Comparison of ENCODE assay signal across 8 cellular contexts in the genomic region with DNA sequence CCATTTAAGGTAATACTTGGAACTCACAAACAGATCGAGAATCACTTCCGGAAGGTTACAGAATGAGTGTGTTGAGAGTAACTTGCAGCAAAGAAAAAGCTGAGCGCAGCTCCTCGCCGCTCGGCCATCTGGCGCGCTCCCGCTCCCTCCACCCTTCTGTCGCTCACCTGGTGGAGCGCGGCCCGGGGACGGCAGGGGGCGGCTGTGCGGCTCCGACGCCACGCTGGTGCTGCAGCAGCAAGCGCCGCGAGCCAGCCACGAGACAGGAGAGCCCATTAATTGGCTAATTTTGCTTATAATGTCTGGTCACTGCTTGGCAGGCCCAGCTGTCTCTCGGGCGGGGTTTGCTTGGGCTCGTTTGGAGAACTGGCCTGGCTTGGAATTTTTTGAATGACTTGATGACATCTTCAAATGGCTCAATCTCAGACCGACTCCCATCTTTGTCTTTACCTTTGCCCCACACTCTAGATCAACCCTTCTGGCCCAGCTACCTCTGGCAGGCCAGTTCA.
DNase-seq lines count a peak whose midpoint lies in the region; ATAC-seq and TF ChIP-seq lines count a peak whose summit lies in the region.

No MANE protein-coding gene starts in this region.

- H3K4me1 Mint-ChIP-seq in activated naive CD8-positive, alpha-beta T cell treated with anti-CD3 and anti-CD28 coated beads for 36 hours, result peaks cover 33% of the 10 kb centered on the region

- peak in 1 of 2 donors; percentile 25 for TF ChIP-seq CTCF in right atrium auricular region (IDR thresholded peaks at IDR 0.05)

- peak; percentile 51 for ATAC-seq in Right ventricle myocardium superior (ENCODE audit: poor library complexity)
- peak; percentile 94 for ATAC-seq in stimulated activated naive CD8-positive, alpha-beta T cell treated with anti-CD3 and anti-CD28 coated beads, Interleukin-15, Interleukin-2, amounts not matched to agents 100 U/mL and 50 U/mL, for 24 hours

- no peak overlapping the region for H3K27ac ChIP-seq in right atrium auricular region

- no peaks in the 10 kb centered on the region for H3K4me1 ChIP-seq in right atrium auricular region

- H3K27ac Mint-ChIP-seq in activated naive CD8-positive, alpha-beta T cell treated with anti-CD3 and anti-CD28 coated beads for 36 hours, result peak overlapping the region; percentile 93

- no peaks in the 10 kb centered on the region for H3K27me3 Mint-ChIP-seq in activated naive CD8-positive, alpha-beta T cell treated with anti-CD3 and anti-CD28 coated beads for 36 hours

- H3K27me3 ChIP-seq in right atrium auricular region, result no peaks in the 10 kb centered on the region

- peak overlapping the region in 1 of 2 donors; percentile 19 for H3K4me3 ChIP-seq in right atrium auricular region

- peak; percentile 58 for DNase-seq in Right ventricle myocardium superior
- DNase-seq in right atrium auricular region (ENCODE audit: low spot score), result no peak
- DNase-seq in KBM-7, result peak; percentile 11
- peak; percentile 85 for DNase-seq in activated naive CD8-positive, alpha-beta T cell treated with anti-CD3 and anti-CD28 coated beads for 36 hours
- DNase-seq in kidney tubule cell (ENCODE audit: low spot score), result peak; percentile 74
- peak; percentile 68 for DNase-seq in stimulated activated naive CD8-positive, alpha-beta T cell treated with anti-CD3 and anti-CD28 coated beads, Interleukin-15, Interleukin-2, amounts not matched to agents 100 U/mL and 50 U/mL, for 24 hours
- no peak for DNase-seq in A172 (ENCODE audit: low spot score)
- DNase-seq in COLO829 (ENCODE audit: low spot score), result no peak

- in situ Hi-C loops in KBM-7 (cut with MboI; ENCODE audit: low pct_unique_long_range_greater_than_20kb, low sequenced_read_pairs), result no loop called here

- intact Hi-C loops in Right ventricle myocardium superior (cut with DNase I), result loop anchor here (10.0 kb wide), 1 partner anchor 440 kb away; no protein-coding TSS in a partner anchor

- H3K9me3 Mint-ChIP-seq in activated naive CD8-positive, alpha-beta T cell treated with anti-CD3 and anti-CD28 coated beads for 36 hours, result peaks cover 2% of the 10 kb centered on the region

- H3K36me3 ChIP-seq in right atrium auricular region, result no peaks in the 10 kb centered on the region

- H3K9me3 ChIP-seq in right atrium auricular region, result no peaks in the 10 kb centered on the region

- peaks cover 3% of the 10 kb centered on the region for H3K36me3 Mint-ChIP-seq in activated naive CD8-positive, alpha-beta T cell treated with anti-CD3 and anti-CD28 coated beads for 36 hours

- peak overlapping the region; percentile 61 for H3K4me3 Mint-ChIP-seq in activated naive CD8-positive, alpha-beta T cell treated with anti-CD3 and anti-CD28 coated beads for 36 hours

Comparison
In these comparisons a context has a peak if more than half of its experiments do, and no peak if none do; other contexts are left out.
1. DNase-seq: peak in Right ventricle myocardium superior (single experiment), KBM-7 (single experiment), activated naive CD8-positive, alpha-beta T cell treated with anti-CD3 and anti-CD28 coated beads for 36 hours (single experiment), kidney tubule cell (single experiment) and stimulated activated naive CD8-positive, alpha-beta T cell treated with anti-CD3 and anti-CD28 coated beads, Interleukin-15, Interleukin-2, amounts not matched to agents 100 U/mL and 50 U/mL, for 24 hours (single experiment); none in right atrium auricular region (single experiment), A172 (single experiment) and COLO829 (single experiment).